1 cellular context compared by ENCODE assay signal in the genomic region with DNA sequence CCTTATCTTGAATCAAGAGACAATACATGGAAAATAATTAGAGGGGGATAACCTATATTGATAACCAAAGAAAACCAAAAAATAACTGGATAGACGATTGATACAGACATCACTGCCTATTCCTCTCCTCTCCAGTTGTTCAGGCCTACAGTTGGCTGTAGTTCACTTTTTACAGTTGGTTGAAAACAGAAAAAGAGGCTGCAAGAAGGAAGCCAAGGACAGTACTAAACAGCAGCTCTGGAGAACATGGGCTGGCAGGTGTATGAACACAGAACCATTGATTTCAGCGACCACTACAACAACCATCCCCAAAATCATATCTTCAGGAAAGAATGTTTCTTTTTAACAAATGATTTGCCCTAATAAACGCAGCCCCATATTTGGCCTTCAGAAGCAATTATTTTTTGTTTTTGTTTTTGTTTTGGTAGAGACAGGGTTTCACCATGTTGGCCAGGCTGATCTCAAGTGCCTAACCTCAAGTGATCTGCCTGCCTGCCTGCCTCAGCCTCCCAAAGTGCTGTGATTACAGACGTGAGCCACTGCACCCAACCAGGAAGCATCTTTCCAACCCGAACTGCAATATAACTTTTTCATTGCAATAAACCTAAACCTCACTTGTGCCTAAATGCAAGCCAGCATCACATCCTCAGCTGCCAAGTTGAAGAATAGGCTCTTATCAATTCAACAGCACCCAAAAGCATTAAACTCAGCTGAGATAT.
TF ChIP-seq lines count a peak whose summit lies in the region.

No MANE protein-coding gene starts in this region.

TF ChIP-seq in HEK293, 187 proteins besides CTCF, POLR2A, EP300 and RAD21 (continued from another document):
- TF ChIP-seq, protein P1, sequence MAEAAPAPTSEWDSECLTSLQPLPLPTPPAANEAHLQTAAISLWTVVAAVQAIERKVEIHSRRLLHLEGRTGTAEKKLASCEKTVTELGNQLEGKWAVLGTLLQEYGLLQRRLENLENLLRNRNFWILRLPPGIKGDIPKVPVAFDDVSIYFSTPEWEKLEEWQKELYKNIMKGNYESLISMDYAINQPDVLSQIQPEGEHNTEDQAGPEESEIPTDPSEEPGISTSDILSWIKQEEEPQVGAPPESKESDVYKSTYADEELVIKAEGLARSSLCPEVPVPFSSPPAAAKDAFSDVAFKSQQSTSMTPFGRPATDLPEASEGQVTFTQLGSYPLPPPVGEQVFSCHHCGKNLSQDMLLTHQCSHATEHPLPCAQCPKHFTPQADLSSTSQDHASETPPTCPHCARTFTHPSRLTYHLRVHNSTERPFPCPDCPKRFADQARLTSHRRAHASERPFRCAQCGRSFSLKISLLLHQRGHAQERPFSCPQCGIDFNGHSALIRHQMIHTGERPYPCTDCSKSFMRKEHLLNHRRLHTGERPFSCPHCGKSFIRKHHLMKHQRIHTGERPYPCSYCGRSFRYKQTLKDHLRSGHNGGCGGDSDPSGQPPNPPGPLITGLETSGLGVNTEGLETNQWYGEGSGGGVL (tag by site-specific recombination; IDR thresholded peaks at IDR 0.05): peak; percentile 10; the same call in 1 of the 2 replicates
- TF ChIP-seq FEZF1 (tag by site-specific recombination; IDR thresholded peaks at IDR 0.05): no peak
- no peak for TF ChIP-seq ZNF558 (tag by site-specific recombination; IDR thresholded peaks at IDR 0.05)
- TF ChIP-seq, protein P2, sequence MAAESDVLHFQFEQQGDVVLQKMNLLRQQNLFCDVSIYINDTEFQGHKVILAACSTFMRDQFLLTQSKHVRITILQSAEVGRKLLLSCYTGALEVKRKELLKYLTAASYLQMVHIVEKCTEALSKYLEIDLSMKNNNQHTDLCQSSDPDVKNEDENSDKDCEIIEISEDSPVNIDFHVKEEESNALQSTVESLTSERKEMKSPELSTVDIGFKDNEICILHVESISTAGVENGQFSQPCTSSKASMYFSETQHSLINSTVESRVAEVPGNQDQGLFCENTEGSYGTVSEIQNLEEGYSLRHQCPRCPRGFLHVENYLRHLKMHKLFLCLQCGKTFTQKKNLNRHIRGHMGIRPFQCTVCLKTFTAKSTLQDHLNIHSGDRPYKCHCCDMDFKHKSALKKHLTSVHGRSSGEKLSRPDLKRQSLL (tag by site-specific recombination; IDR thresholded peaks at IDR 0.05): no peak
- TF ChIP-seq ZNF707 (tag by site-specific recombination; IDR thresholded peaks at IDR 0.05): no peak
- TF ChIP-seq, protein P3, sequence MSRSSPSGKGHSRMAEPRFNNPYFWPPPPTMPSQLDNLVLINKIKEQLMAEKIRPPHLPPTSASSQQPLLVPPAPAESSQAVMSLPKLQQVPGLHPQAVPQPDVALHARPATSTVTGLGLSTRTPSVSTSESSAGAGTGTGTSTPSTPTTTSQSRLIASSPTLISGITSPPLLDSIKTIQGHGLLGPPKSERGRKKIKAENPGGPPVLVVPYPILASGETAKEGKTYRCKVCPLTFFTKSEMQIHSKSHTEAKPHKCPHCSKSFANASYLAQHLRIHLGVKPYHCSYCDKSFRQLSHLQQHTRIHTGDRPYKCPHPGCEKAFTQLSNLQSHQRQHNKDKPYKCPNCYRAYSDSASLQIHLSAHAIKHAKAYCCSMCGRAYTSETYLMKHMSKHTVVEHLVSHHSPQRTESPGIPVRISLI (tag by site-specific recombination; IDR thresholded peaks at IDR 0.05): no peak
